Comparison of ENCODE assay signal across 8 cellular contexts in the genomic region with DNA sequence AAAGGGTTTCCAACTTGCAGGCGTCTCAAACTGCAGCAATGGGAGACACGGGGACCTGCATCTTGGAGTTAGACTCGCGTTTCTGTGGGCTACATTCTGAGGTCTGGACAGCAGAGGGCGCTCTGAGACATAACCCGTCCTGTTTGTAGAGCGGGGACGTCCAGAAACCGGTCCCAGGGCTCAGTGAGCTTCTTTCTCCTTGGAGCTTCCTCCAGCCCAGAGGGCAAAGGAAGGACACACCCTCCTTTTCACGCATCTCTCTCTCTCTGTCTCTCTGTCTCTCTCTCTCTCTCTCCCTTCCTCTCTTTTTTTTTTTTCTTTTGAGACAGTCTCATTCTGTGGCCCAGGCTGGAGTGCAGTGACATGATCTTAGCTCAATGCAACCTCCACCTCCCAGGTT.
DNase-seq lines count a peak whose midpoint lies in the region; ATAC-seq and TF ChIP-seq lines count a peak whose summit lies in the region.

No MANE protein-coding gene starts in this region.

- no peak overlapping the region for H3K4me3 ChIP-seq in WI38 (ENCODE audit: low read depth, low read length)

- in situ Hi-C loops in T47D (cut with HindIII; ENCODE audit: low pct_unique_long_range_greater_than_20kb, low sequenced_read_pairs) = no loop called here

- ATAC-seq in GM21447 (IDR thresholded peaks at IDR 0.05; ENCODE audit: unreplicated experiment) = no peak

- peak; percentile 76 for TF ChIP-seq CTCF in WI38 (IDR thresholded peaks at IDR 0.05; ENCODE audit: low read depth, low read length)

- peak; percentile 84 for DNase-seq in activated gamma-delta T cell treated with Interleukin-2 at 50 U/mL for 16 hours
- no peak for DNase-seq in activated gamma-delta T cell (lab: John Stamatoyannopoulos, UW)
- peak; percentile 48 for DNase-seq in NCI-H2171 treated with DMSO at 0.1 percent for 48 hours (lab: John Stamatoyannopoulos, UW)
- DNase-seq in T47D (ENCODE audit: low read depth in 1 of 2, low spot score in 1 of 2) = peak; percentile 91 to 95
- peak; percentile 72 for DNase-seq in iris pigment epithelial cell (ENCODE audit: low read depth)
- peak; percentile 79 to 88 (median 82) for DNase-seq in stimulated activated CD4-positive, alpha-beta T cell treated with anti-CD3 and anti-CD28 coated beads, Interleukin-1b, Interleukin-23, amount 100 ng/mL, for 24 hours (ENCODE audit: low read depth in 4 of 4, low spot score in 1 of 4)
